Comparison of ENCODE assay signal across 1 cellular context in the genomic region with DNA sequence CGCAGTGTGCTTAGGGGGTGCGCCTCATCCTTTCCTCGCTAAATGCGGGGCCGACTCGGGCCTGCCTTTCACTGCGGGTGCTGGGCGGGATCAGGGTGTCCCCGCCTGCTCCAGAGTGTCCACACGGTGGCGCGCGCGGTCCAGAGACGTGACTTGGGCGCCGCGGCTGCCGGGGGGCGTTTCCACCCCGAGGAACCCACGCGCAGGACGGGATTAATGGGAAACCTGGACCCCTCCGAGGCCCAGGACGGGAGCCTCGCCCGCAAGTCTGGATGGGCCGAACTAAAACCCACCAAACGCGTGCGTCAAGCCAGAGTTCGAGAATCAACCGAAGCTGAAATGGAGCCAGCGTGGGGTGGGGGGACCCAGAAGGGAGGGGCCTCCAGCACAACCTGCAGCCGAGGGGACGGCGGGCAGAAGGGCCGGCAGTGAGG.
TF ChIP-seq lines count a peak whose summit lies in the region.

No MANE protein-coding gene starts in this region.

TF ChIP-seq in HepG2, 621 proteins besides CTCF, POLR2A, EP300 and RAD21 (continued from another document and continues in another):
- TF ChIP-seq, protein P1, sequence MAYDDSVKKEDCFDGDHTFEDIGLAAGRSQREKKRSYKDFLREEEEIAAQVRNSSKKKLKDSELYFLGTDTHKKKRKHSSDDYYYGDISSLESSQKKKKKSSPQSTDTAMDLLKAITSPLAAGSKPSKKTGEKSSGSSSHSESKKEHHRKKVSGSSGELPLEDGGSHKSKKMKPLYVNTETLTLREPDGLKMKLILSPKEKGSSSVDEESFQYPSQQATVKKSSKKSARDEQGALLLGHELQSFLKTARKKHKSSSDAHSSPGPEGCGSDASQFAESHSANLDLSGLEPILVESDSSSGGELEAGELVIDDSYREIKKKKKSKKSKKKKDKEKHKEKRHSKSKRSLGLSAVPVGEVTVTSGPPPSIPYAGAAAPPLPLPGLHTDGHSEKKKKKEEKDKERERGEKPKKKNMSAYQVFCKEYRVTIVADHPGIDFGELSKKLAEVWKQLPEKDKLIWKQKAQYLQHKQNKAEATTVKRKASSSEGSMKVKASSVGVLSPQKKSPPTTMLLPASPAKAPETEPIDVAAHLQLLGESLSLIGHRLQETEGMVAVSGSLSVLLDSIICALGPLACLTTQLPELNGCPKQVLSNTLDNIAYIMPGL (CRISPR knock-in tag; IDR thresholded peaks at IDR 0.05; ENCODE audit: borderline replicate concordance in 1 of 2, low read depth in 1 of 2): peak; percentile 87 to 88
- TF ChIP-seq HOXD1 (CRISPR knock-in tag; IDR thresholded peaks at IDR 0.05) (0 out of 2 replicates have a peak, but pooled peaks have one; percentile 25), ZNF670 (CRISPR knock-in tag; IDR thresholded peaks at IDR 0.05; ENCODE audit: borderline replicate concordance) (peak; percentile 20; the same call in 1 of the 2 replicates), CAMTA2 (CRISPR knock-in tag; IDR thresholded peaks at IDR 0.05; ENCODE audit: borderline replicate concordance) (no peak), BORCS8-MEF2B (CRISPR knock-in tag; IDR thresholded peaks at IDR 0.05) (peak; percentile 75; the same call in 1 of the 2 replicates), ZNF567 (CRISPR knock-in tag; IDR thresholded peaks at IDR 0.05; ENCODE audit: borderline replicate concordance) (no peak; the same call in 1 of the 2 replicates), ZNF878 (CRISPR knock-in tag; IDR thresholded peaks at IDR 0.05) (0 out of 2 replicates have a peak, but pooled peaks have one; percentile 3), RARA (CRISPR knock-in tag; IDR thresholded peaks at IDR 0.05) (peak; percentile 21; the same call in 1 of the 2 replicates), ZBTB7A (CRISPR knock-in tag; IDR thresholded peaks at IDR 0.05) (peak; percentile 79; the same call in 1 of the 2 replicates), ZSCAN12 (CRISPR knock-in tag; IDR thresholded peaks at IDR 0.05) (0 out of 2 replicates have a peak, but pooled peaks have one; percentile 51), NAIF1 (CRISPR knock-in tag; IDR thresholded peaks at IDR 0.05; ENCODE audit: borderline replicate concordance) (no peak), ZNF788 (CRISPR knock-in tag; IDR thresholded peaks at IDR 0.05; ENCODE audit: borderline replicate concordance) (peak; percentile 70), U2AF2 (IDR thresholded peaks at IDR 0.05; ENCODE audit: low read depth, low read length) (no peak), ZFX (CRISPR knock-in tag; IDR thresholded peaks at IDR 0.05; ENCODE audit: low read depth) (peak; percentile 43; the same call in 1 of the 2 replicates), NR1H2 (CRISPR knock-in tag; IDR thresholded peaks at IDR 0.05; ENCODE audit: borderline replicate concordance, low read depth) (no peak), ZSCAN31 (CRISPR knock-in tag; IDR thresholded peaks at IDR 0.05; ENCODE audit: low read depth) (peak; percentile 91), HCFC1 (IDR thresholded peaks at IDR 0.05; ENCODE audit: low read depth, low read length) (no peak), STAT5B (CRISPR knock-in tag; IDR thresholded peaks at IDR 0.05) (0 out of 2 replicates have a peak, but pooled peaks have one; percentile 26), CEBPB (IDR thresholded peaks at IDR 0.05; ENCODE audit: borderline replicate concordance, low read depth, low read length) (no peak), NONO (IDR thresholded peaks at IDR 0.05) (no peak), NONO (CRISPR knock-in tag; conservative IDR thresholded peaks at IDR 0.05) (peak; percentile 42; the same call in 1 of the 2 replicates), PHF8 (CRISPR knock-in tag; IDR thresholded peaks at IDR 0.05) (peak; percentile 48; the same call in 1 of the 2 replicates), SOX13 (IDR thresholded peaks at IDR 0.05) (no peak), SOX13 (CRISPR knock-in tag; conservative IDR thresholded peaks at IDR 0.05 in 1 of 2, IDR thresholded peaks at IDR 0.05 in 1 of 2) (peak in 1 of 2 experiments; percentile 30; a peak in 1 of 4 replicates), IKZF4 (CRISPR knock-in tag; IDR thresholded peaks at IDR 0.05; ENCODE audit: borderline replicate concordance, low read depth, not compliant biosample characterization) (no peak), KDM3A (CRISPR knock-in tag; IDR thresholded peaks at IDR 0.05; ENCODE audit: low read depth) (peak; percentile 94), KMT2B (CRISPR knock-in tag; IDR thresholded peaks at IDR 0.05) (peak; percentile 57), ZNF772 (CRISPR knock-in tag; IDR thresholded peaks at IDR 0.05) (peak; percentile 81; the same call in 1 of the 2 replicates), ZNF605 (CRISPR knock-in tag; IDR thresholded peaks at IDR 0.05) (0 out of 2 replicates have a peak, but pooled peaks have one; percentile 14), TBP (CRISPR knock-in tag; IDR thresholded peaks at IDR 0.05) (no peak), ERF (CRISPR knock-in tag; IDR thresholded peaks at IDR 0.05) (0 out of 2 replicates have a peak, but pooled peaks have one; percentile 28), ISX (CRISPR knock-in tag; conservative IDR thresholded peaks at IDR 0.05) (no peak), ZNF569 (CRISPR knock-in tag; IDR thresholded peaks at IDR 0.05; ENCODE audit: borderline replicate concordance) (no peak), ZNF383 (CRISPR knock-in tag; IDR thresholded peaks at IDR 0.05; ENCODE audit: borderline replicate concordance) (no peak), MAZ (IDR thresholded peaks at IDR 0.05; ENCODE audit: borderline replicate concordance, low read depth, low read length) (peak; percentile 66), MAZ (CRISPR knock-in tag; IDR thresholded peaks at IDR 0.05; ENCODE audit: low read depth) (peak; percentile 76), ZNF792 (CRISPR knock-in tag; IDR thresholded peaks at IDR 0.05) (peak; percentile 60; the same call in 1 of the 2 replicates), KLF12 (CRISPR knock-in tag; IDR thresholded peaks at IDR 0.05; ENCODE audit: borderline replicate concordance) (peak; percentile 62; the same call in 1 of the 2 replicates), ZNF432 (CRISPR knock-in tag; IDR thresholded peaks at IDR 0.05; ENCODE audit: borderline replicate concordance) (no peak), RXRB (CRISPR knock-in tag; IDR thresholded peaks at IDR 0.05; ENCODE audit: borderline replicate concordance) (peak; percentile 51; the same call in 1 of the 2 replicates), POLR2AphosphoS5 (IDR thresholded peaks at IDR 0.05; ENCODE audit: low read depth, low read length) (no peak), RBAK (CRISPR knock-in tag; IDR thresholded peaks at IDR 0.05) (0 out of 2 replicates have a peak, but pooled peaks have one; percentile 41), ZNF3 (CRISPR knock-in tag; IDR thresholded peaks at IDR 0.05) (no peak), ZNF34 (CRISPR knock-in tag; IDR thresholded peaks at IDR 0.05; ENCODE audit: borderline replicate concordance) (no peak), RXRA (CRISPR knock-in tag; IDR thresholded peaks at IDR 0.05) (peak; percentile 13; the same call in 1 of the 2 replicates), ZNF382 (CRISPR knock-in tag; IDR thresholded peaks at IDR 0.05; ENCODE audit: borderline replicate concordance) (no peak), CBFB (CRISPR knock-in tag; IDR thresholded peaks at IDR 0.05) (peak; percentile 57; the same call in 1 of the 2 replicates), ZBTB7B (CRISPR knock-in tag; IDR thresholded peaks at IDR 0.05) (peak; percentile 92), FOSL2 (CRISPR knock-in tag; IDR thresholded peaks at IDR 0.05) (peak; percentile 57), PAF1 (CRISPR knock-in tag; IDR thresholded peaks at IDR 0.05) (no peak), FOXK1 (CRISPR knock-in tag; IDR thresholded peaks at IDR 0.05; ENCODE audit: borderline replicate concordance, low read depth) (no peak), ZMAT3 (CRISPR knock-in tag; conservative IDR thresholded peaks at IDR 0.05) (0 out of 2 replicates have a peak, but pooled peaks have one; percentile 42)
- TF ChIP-seq, protein P2, sequence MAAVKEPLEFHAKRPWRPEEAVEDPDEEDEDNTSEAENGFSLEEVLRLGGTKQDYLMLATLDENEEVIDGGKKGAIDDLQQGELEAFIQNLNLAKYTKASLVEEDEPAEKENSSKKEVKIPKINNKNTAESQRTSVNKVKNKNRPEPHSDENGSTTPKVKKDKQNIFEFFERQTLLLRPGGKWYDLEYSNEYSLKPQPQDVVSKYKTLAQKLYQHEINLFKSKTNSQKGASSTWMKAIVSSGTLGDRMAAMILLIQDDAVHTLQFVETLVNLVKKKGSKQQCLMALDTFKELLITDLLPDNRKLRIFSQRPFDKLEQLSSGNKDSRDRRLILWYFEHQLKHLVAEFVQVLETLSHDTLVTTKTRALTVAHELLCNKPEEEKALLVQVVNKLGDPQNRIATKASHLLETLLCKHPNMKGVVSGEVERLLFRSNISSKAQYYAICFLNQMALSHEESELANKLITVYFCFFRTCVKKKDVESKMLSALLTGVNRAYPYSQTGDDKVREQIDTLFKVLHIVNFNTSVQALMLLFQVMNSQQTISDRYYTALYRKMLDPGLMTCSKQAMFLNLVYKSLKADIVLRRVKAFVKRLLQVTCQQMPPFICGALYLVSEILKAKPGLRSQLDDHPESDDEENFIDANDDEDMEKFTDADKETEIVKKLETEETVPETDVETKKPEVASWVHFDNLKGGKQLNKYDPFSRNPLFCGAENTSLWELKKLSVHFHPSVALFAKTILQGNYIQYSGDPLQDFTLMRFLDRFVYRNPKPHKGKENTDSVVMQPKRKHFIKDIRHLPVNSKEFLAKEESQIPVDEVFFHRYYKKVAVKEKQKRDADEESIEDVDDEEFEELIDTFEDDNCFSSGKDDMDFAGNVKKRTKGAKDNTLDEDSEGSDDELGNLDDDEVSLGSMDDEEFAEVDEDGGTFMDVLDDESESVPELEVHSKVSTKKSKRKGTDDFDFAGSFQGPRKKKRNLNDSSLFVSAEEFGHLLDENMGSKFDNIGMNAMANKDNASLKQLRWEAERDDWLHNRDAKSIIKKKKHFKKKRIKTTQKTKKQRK (IDR thresholded peaks at IDR 0.05; ENCODE audit: low read length): no peak
- TF ChIP-seq, protein P3, sequence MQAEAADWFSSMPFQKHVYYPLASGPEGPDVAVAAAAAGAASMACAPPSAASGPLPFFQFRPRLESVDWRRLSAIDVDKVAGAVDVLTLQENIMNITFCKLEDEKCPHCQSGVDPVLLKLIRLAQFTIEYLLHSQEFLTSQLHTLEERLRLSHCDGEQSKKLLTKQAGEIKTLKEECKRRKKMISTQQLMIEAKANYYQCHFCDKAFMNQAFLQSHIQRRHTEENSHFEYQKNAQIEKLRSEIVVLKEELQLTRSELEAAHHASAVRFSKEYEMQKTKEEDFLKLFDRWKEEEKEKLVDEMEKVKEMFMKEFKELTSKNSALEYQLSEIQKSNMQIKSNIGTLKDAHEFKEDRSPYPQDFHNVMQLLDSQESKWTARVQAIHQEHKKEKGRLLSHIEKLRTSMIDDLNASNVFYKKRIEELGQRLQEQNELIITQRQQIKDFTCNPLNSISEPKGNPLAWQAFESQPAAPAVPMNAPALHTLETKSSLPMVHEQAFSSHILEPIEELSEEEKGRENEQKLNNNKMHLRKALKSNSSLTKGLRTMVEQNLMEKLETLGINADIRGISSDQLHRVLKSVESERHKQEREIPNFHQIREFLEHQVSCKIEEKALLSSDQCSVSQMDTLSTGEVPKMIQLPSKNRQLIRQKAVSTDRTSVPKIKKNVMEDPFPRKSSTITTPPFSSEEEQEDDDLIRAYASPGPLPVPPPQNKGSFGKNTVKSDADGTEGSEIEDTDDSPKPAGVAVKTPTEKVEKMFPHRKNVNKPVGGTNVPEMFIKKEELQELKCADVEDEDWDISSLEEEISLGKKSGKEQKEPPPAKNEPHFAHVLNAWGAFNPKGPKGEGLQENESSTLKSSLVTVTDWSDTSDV (CRISPR knock-in tag; IDR thresholded peaks at IDR 0.05): no peak
- TF ChIP-seq, protein P4, sequence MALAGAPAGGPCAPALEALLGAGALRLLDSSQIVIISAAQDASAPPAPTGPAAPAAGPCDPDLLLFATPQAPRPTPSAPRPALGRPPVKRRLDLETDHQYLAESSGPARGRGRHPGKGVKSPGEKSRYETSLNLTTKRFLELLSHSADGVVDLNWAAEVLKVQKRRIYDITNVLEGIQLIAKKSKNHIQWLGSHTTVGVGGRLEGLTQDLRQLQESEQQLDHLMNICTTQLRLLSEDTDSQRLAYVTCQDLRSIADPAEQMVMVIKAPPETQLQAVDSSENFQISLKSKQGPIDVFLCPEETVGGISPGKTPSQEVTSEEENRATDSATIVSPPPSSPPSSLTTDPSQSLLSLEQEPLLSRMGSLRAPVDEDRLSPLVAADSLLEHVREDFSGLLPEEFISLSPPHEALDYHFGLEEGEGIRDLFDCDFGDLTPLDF (CRISPR knock-in tag; IDR thresholded peaks at IDR 0.05): no peak
- TF ChIP-seq, protein P5, sequence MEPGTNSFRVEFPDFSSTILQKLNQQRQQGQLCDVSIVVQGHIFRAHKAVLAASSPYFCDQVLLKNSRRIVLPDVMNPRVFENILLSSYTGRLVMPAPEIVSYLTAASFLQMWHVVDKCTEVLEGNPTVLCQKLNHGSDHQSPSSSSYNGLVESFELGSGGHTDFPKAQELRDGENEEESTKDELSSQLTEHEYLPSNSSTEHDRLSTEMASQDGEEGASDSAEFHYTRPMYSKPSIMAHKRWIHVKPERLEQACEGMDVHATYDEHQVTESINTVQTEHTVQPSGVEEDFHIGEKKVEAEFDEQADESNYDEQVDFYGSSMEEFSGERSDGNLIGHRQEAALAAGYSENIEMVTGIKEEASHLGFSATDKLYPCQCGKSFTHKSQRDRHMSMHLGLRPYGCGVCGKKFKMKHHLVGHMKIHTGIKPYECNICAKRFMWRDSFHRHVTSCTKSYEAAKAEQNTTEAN (CRISPR knock-in tag; conservative IDR thresholded peaks at IDR 0.05): 0 out of 2 replicates have a peak, but pooled peaks have one; percentile 28
- TF ChIP-seq, protein P6, sequence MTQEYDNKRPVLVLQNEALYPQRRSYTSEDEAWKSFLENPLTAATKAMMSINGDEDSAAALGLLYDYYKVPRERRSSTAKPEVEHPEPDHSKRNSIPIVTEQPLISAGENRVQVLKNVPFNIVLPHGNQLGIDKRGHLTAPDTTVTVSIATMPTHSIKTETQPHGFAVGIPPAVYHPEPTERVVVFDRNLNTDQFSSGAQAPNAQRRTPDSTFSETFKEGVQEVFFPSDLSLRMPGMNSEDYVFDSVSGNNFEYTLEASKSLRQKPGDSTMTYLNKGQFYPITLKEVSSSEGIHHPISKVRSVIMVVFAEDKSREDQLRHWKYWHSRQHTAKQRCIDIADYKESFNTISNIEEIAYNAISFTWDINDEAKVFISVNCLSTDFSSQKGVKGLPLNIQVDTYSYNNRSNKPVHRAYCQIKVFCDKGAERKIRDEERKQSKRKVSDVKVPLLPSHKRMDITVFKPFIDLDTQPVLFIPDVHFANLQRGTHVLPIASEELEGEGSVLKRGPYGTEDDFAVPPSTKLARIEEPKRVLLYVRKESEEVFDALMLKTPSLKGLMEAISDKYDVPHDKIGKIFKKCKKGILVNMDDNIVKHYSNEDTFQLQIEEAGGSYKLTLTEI (CRISPR knock-in tag; conservative IDR thresholded peaks at IDR 0.05): no peak
- TF ChIP-seq, protein P7, sequence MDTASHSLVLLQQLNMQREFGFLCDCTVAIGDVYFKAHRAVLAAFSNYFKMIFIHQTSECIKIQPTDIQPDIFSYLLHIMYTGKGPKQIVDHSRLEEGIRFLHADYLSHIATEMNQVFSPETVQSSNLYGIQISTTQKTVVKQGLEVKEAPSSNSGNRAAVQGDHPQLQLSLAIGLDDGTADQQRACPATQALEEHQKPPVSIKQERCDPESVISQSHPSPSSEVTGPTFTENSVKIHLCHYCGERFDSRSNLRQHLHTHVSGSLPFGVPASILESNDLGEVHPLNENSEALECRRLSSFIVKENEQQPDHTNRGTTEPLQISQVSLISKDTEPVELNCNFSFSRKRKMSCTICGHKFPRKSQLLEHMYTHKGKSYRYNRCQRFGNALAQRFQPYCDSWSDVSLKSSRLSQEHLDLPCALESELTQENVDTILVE (CRISPR knock-in tag; IDR thresholded peaks at IDR 0.05): no peak
